1 cellular context compared by ENCODE assay signal in the genomic region with DNA sequence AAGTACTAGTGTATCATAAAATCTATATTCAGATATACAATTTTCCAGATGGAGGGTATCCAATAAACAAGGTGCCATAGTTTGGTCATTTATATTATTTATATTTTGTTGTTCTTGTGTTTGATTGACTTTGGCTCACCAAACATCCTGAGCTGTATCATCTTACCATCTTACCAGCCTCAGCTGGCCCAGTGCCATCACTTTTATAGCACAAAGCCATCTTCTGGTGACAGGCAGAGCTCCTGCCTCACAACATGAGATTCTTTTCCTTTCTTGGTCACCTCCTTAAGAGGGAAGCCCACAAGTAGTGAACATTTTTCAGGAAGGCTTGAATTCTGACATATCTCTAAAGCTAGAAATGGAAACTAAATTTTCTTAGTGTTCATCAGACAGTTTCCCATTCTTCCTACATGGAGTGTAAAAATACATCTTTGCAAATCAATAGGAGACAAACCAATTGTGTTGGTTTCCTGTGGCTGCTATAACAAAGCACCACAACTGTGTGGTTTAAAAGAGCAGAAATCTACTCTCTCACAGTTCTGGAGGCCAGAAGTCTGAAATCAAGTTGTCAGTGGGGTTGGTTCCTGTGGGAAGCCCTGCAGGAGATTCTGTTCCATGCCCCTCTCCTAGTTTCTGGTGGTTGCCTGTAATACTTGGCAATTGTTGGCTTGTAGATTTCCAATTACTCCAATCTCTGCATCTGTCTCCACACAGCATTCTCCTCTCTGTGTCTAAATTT.
TF ChIP-seq lines count a peak whose summit lies in the region.

No MANE protein-coding gene starts in this region.

TF ChIP-seq in H1, 55 proteins besides CTCF, POLR2A, EP300 and RAD21 (continued from another document):
- TF ChIP-seq, protein P1, sequence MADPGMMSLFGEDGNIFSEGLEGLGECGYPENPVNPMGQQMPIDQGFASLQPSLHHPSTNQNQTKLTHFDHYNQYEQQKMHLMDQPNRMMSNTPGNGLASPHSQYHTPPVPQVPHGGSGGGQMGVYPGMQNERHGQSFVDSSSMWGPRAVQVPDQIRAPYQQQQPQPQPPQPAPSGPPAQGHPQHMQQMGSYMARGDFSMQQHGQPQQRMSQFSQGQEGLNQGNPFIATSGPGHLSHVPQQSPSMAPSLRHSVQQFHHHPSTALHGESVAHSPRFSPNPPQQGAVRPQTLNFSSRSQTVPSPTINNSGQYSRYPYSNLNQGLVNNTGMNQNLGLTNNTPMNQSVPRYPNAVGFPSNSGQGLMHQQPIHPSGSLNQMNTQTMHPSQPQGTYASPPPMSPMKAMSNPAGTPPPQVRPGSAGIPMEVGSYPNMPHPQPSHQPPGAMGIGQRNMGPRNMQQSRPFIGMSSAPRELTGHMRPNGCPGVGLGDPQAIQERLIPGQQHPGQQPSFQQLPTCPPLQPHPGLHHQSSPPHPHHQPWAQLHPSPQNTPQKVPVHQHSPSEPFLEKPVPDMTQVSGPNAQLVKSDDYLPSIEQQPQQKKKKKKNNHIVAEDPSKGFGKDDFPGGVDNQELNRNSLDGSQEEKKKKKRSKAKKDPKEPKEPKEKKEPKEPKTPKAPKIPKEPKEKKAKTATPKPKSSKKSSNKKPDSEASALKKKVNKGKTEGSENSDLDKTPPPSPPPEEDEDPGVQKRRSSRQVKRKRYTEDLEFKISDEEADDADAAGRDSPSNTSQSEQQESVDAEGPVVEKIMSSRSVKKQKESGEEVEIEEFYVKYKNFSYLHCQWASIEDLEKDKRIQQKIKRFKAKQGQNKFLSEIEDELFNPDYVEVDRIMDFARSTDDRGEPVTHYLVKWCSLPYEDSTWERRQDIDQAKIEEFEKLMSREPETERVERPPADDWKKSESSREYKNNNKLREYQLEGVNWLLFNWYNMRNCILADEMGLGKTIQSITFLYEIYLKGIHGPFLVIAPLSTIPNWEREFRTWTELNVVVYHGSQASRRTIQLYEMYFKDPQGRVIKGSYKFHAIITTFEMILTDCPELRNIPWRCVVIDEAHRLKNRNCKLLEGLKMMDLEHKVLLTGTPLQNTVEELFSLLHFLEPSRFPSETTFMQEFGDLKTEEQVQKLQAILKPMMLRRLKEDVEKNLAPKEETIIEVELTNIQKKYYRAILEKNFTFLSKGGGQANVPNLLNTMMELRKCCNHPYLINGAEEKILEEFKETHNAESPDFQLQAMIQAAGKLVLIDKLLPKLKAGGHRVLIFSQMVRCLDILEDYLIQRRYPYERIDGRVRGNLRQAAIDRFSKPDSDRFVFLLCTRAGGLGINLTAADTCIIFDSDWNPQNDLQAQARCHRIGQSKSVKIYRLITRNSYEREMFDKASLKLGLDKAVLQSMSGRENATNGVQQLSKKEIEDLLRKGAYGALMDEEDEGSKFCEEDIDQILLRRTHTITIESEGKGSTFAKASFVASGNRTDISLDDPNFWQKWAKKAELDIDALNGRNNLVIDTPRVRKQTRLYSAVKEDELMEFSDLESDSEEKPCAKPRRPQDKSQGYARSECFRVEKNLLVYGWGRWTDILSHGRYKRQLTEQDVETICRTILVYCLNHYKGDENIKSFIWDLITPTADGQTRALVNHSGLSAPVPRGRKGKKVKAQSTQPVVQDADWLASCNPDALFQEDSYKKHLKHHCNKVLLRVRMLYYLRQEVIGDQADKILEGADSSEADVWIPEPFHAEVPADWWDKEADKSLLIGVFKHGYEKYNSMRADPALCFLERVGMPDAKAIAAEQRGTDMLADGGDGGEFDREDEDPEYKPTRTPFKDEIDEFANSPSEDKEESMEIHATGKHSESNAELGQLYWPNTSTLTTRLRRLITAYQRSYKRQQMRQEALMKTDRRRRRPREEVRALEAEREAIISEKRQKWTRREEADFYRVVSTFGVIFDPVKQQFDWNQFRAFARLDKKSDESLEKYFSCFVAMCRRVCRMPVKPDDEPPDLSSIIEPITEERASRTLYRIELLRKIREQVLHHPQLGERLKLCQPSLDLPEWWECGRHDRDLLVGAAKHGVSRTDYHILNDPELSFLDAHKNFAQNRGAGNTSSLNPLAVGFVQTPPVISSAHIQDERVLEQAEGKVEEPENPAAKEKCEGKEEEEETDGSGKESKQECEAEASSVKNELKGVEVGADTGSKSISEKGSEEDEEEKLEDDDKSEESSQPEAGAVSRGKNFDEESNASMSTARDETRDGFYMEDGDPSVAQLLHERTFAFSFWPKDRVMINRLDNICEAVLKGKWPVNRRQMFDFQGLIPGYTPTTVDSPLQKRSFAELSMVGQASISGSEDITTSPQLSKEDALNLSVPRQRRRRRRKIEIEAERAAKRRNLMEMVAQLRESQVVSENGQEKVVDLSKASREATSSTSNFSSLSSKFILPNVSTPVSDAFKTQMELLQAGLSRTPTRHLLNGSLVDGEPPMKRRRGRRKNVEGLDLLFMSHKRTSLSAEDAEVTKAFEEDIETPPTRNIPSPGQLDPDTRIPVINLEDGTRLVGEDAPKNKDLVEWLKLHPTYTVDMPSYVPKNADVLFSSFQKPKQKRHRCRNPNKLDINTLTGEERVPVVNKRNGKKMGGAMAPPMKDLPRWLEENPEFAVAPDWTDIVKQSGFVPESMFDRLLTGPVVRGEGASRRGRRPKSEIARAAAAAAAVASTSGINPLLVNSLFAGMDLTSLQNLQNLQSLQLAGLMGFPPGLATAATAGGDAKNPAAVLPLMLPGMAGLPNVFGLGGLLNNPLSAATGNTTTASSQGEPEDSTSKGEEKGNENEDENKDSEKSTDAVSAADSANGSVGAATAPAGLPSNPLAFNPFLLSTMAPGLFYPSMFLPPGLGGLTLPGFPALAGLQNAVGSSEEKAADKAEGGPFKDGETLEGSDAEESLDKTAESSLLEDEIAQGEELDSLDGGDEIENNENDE (IDR thresholded peaks at IDR 0.05; ENCODE audit: insufficient replicate concordance, low read length) = no peak
- TF ChIP-seq YY1 (IDR thresholded peaks at IDR 0.05; ENCODE audit: low read depth, low read length) = no peak
- TF ChIP-seq PHF8 (conservative IDR thresholded peaks at IDR 0.05; ENCODE audit: low read depth, low read length) = no peak
- TF ChIP-seq, protein P2, sequence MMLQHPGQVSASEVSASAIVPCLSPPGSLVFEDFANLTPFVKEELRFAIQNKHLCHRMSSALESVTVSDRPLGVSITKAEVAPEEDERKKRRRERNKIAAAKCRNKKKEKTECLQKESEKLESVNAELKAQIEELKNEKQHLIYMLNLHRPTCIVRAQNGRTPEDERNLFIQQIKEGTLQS (IDR thresholded peaks at IDR 0.05; ENCODE audit: insufficient read depth, low read depth, low read length) = no peak
- no peak for TF ChIP-seq CTBP2 (IDR thresholded peaks at IDR 0.05; ENCODE audit: borderline replicate concordance, insufficient read depth, insufficient read length, low read length)
- TF ChIP-seq HDAC6 (IDR thresholded peaks at IDR 0.05; ENCODE audit: low read depth, low read length) = no peak
- no peak for TF ChIP-seq BCL11A (IDR thresholded peaks at IDR 0.05; ENCODE audit: low read depth in 2 of 2, low read length in 2 of 2)
- TF ChIP-seq SAP30 (IDR thresholded peaks at IDR 0.05; ENCODE audit: insufficient read depth, insufficient replicate concordance, low read length) = no peak
- no peak for TF ChIP-seq SP2 (IDR thresholded peaks at IDR 0.05; ENCODE audit: low read length)
- no peak for TF ChIP-seq MAFK (IDR thresholded peaks at IDR 0.05; ENCODE audit: low read depth, low read length)
- no peak for TF ChIP-seq JUND (IDR thresholded peaks at IDR 0.05; ENCODE audit: low read length)
